ENCODE assay signal across 8 cellular contexts in the genomic region with DNA sequence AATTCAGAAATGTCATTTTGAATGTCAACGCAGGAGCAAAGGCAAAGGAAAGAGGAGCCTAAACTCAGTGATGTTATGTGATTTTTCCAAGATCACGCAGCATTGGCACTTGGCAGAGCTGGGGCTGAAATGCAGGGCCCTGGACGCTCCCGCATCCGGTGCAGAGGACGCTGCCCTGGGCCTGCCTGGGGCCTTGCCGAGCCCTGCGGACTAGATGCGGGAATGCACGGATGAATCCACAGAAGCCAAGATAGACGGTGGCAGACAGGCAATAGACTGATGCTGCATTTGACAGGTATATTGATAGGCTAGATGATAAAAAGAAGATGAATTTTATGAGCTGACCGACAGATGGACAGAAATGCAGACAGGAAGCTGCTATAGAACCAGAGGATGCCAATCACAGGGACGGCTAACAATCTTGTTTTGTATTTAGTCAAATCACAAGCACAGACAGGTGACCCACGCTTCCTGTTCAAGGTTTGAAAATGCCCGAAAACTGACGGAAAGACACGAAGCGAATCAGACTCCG. TPM values are rescaled to one million over a fixed set of nuclear protein-coding genes. Genes with fewer than 3 reads are reported as not detected.
DNase-seq lines count a peak whose midpoint lies in the region; ATAC-seq and TF ChIP-seq lines count a peak whose summit lies in the region.

No MANE protein-coding gene starts in this region.

- DNase-seq in PC-9 (no peak), trophoblast cell (peak; percentile 87 to 91), NCI-H2171 (lab: John Stamatoyannopoulos, UW) (no peak)

- H3F3A ChIP-seq in PC-9 (ENCODE audit: insufficient read depth, low read depth): peaks cover 37% of the 10 kb centered on the region

- H3K4me3 ChIP-seq in PC-9: peak overlapping the region; percentile 30; the same call in 1 of the 2 replicates
- H3K4me3 ChIP-seq in esophagus (ENCODE audit: low read depth in 1 of 2, low read length in 2 of 2): peak overlapping the region in 1 of 2 donors; percentile 34
- no peak overlapping the region for H3K4me3 ChIP-seq in trophoblast cell (ENCODE audit: low read depth, low read length)

- H3K4ac ChIP-seq in trophoblast cell (ENCODE audit: low read depth, low read length): no peak overlapping the region

- CTCF ChIA-PET in PC-9 (lab: Charles Lee): interaction anchor here (0.6 to 4.4 kb wide), 8 partner anchors 24 to 124 kb away, joined by 5 to 35 read pairs (median 6); no protein-coding TSS in a partner anchor

- H3K27me3 ChIP-seq in PC-9 (ENCODE audit: insufficient read depth, low read depth): no peaks in the 10 kb centered on the region
- no peaks in the 10 kb centered on the region for H3K27me3 ChIP-seq in esophagus (ENCODE audit: control insufficient read depth in 1 of 2, insufficient read depth in 2 of 2, low read length in 2 of 2)
- H3K27me3 ChIP-seq in trophoblast cell (ENCODE audit: insufficient read depth, low read length): no peaks in the 10 kb centered on the region

- peaks cover 13% of the 10 kb centered on the region for H3K79me1 ChIP-seq in trophoblast cell (ENCODE audit: low read length)

- BruUV-seq in PC-9 (replicated peaks; lab: Mats Ljungman, UMichigan): no TSS peak

- H2BK12ac ChIP-seq in trophoblast cell (ENCODE audit: low read length): no peak overlapping the region

- H3K4me2 ChIP-seq in PC-9 (peak overlapping the region; percentile 65), trophoblast cell (ENCODE audit: low read length) (peak overlapping the region; percentile 59)

- WGBS in esophagus, 2 donors: 16 to 17% methylated on average over 19 of the region's 19 CpGs
- no CpG with 5 or more reads among the region's 19 CpGs for WGBS in trophoblast cell (ENCODE audit: extremely low coverage, insufficient coverage, insufficient read length)

- H3K27ac ChIP-seq in PC-9 (peak overlapping the region; percentile 33), esophagus (ENCODE audit: low read depth in 2 of 2, low read length in 1 of 2) (peak overlapping the region; percentile 62 to 95), trophoblast cell (ENCODE audit: low read depth, low read length) (peak overlapping the region; percentile 49)

- H4K20me1 ChIP-seq in PC-9 (ENCODE audit: insufficient read depth): peaks cover 39% of the 10 kb centered on the region

- no peaks in the 10 kb centered on the region for H3K9me2 ChIP-seq in PC-9 (ENCODE audit: insufficient read depth)

- peak overlapping the region; percentile 4 for H2BK5ac ChIP-seq in trophoblast cell (ENCODE audit: low read depth, low read length, poor library complexity)

- no peak overlapping the region for H4K12ac ChIP-seq in trophoblast cell (ENCODE audit: low read depth, low read length)

- H3K9ac ChIP-seq in trophoblast cell (ENCODE audit: low read length): peak overlapping the region; percentile 21

- no peak overlapping the region for H2BK120ac ChIP-seq in trophoblast cell (ENCODE audit: insufficient read depth, low read length, poor library complexity)

- peak overlapping the region; percentile 60 for H4K91ac ChIP-seq in trophoblast cell (ENCODE audit: low read depth, low read length)

- peak overlapping the region; percentile 33 for H3K14ac ChIP-seq in trophoblast cell (ENCODE audit: low read length)

- H3K18ac ChIP-seq in trophoblast cell (ENCODE audit: low read length): no peak overlapping the region

- H3K9me3 ChIP-seq in PC-9 (ENCODE audit: insufficient read depth, low read depth) (no peaks in the 10 kb centered on the region), esophagus (ENCODE audit: control insufficient read depth in 2 of 2, insufficient read depth in 1 of 2, low read depth in 1 of 2, low read length in 1 of 2) (no peaks in the 10 kb centered on the region), trophoblast cell (ENCODE audit: insufficient read depth, low read depth, low read length) (no peaks in the 10 kb centered on the region)

- peak; percentile 40 for ATAC-seq in GM18508 (IDR thresholded peaks at IDR 0.05; ENCODE audit: insufficient read depth, unreplicated experiment)
- ATAC-seq in GM21786 (IDR thresholded peaks at IDR 0.05; ENCODE audit: unreplicated experiment): no peak
- ATAC-seq in HG03571 (IDR thresholded peaks at IDR 0.05; ENCODE audit: unreplicated experiment): no peak
- ATAC-seq in HG03432 (IDR thresholded peaks at IDR 0.05; ENCODE audit: unreplicated experiment): no peak

- intact Hi-C loops in PC-9 (cut with micrococcal nuclease; ENCODE audit: unreplicated experiment): loop anchor here (1.0 to 10.0 kb wide), 2 partner anchors 310 to 467 kb away; a partner anchor contains a TSS

- H4K8ac ChIP-seq in trophoblast cell (ENCODE audit: low read depth, low read length): peak overlapping the region; percentile 61

- no peak overlapping the region for H2AK5ac ChIP-seq in trophoblast cell (ENCODE audit: low read length)

- H3K4me1 ChIP-seq in PC-9 (replicated peaks; ENCODE audit: insufficient read depth) (peaks cover 46% of the 10 kb centered on the region), esophagus (ENCODE audit: control insufficient read depth in 2 of 2, insufficient read depth in 2 of 2, low read length in 1 of 2) (peaks cover 0 to 3% of the 10 kb centered on the region in 2 donors), trophoblast cell (ENCODE audit: control insufficient read depth in 1 of 2, insufficient read depth in 2 of 2, low read length in 2 of 2) (peaks cover 9 to 21% of the 10 kb centered on the region in 2 experiments)

- H3K23ac ChIP-seq in trophoblast cell (ENCODE audit: low read length): no peak overlapping the region

- no peak for TF ChIP-seq CTCF in PC-9 (conservative IDR thresholded peaks at IDR 0.05)

- H2AFZ ChIP-seq in PC-9 (peak overlapping the region; percentile 63; the same call in 1 of the 2 replicates), trophoblast cell (ENCODE audit: insufficient read depth, low read length, poor library complexity) (peak overlapping the region; percentile 48)

- H3K79me2 ChIP-seq in PC-9 (ENCODE audit: low read depth): peaks cover 40% of the 10 kb centered on the region
- peaks cover 20% of the 10 kb centered on the region for H3K79me2 ChIP-seq in trophoblast cell (ENCODE audit: control insufficient read depth, insufficient read depth, low read length, poor library complexity)

- POLR2A ChIA-PET in PC-9 (lab: Charles Lee; ENCODE audit: unreplicated experiment): interaction anchor here (0.5 to 0.8 kb wide), 6 partner anchors 14 to 995 kb away, joined by 3 to 8 read pairs (median 4); no protein-coding TSS in a partner anchor

- H3K36me3 ChIP-seq in PC-9 (ENCODE audit: low read depth) (0 out of 2 replicates have a peak, but pooled peaks cover 6% of the 10 kb centered on the region), esophagus (ENCODE audit: control insufficient read depth in 2 of 2, insufficient read depth in 2 of 2, low read length in 1 of 2) (no peaks in the 10 kb centered on the region), trophoblast cell (ENCODE audit: control insufficient read depth in 1 of 2, insufficient read depth in 2 of 2, low read length in 2 of 2) (no peaks in the 10 kb centered on the region)

RNA-seq across cellular contexts. Expression of a gene that starts 0.7 kb away (rescaled TPM):
- total RNA-seq in PC-9 (2021): 53.8 and 65.0 TPM in 2 replicates
- polyA plus RNA-seq in esophagus: 10 to 100 TPM; 29.5 to 29.9 TPM
- polyA plus RNA-seq in trophoblast cell (2013): 67.3 and 70.2 TPM in 2 replicates

RNA-seq across cellular contexts. Expression of a gene that starts 25.0 kb away (rescaled TPM):
- 46.8 and 49.7 TPM in 2 replicates for total RNA-seq in PC-9 (2021)
- polyA plus RNA-seq in esophagus: 10 to 100 TPM in 1 of 2 donors, 1 to 10 TPM in 1; 5.9 to 10.2 TPM
- polyA plus RNA-seq in trophoblast cell (2013): 47.1 and 48.8 TPM in 2 replicates

Comparison
In these comparisons a context has a peak if more than half of its experiments do, and no peak if none do; other contexts are left out.
1. DNase-seq: peak in trophoblast cell (2 of 2); none in PC-9 (0 of 2) and NCI-H2171 (single experiment).
2. Peak in every context shown above with its lines, with median percentiles within 50 percentile points of each other: H3K27ac ChIP-seq.